In genomic region chr12:132163911-132164288, GRCh38 we compare ENCODE assay signal across 1 cellular context.
TF ChIP-seq lines count a peak whose summit lies in the region.

No MANE protein-coding gene starts in this region.

TF ChIP-seq in K562, 482 proteins besides CTCF, POLR2A, EP300 and RAD21 (continued from another document):
- TF ChIP-seq ZBTB33 (CRISPR knock-in tag; IDR thresholded peaks at IDR 0.05) (0 out of 2 replicates have a peak, but pooled peaks have one; percentile 24), LARP7 (IDR thresholded peaks at IDR 0.05) (no peak)
